Comparison of ENCODE assay signal across 9 cellular contexts in the genomic region with DNA sequence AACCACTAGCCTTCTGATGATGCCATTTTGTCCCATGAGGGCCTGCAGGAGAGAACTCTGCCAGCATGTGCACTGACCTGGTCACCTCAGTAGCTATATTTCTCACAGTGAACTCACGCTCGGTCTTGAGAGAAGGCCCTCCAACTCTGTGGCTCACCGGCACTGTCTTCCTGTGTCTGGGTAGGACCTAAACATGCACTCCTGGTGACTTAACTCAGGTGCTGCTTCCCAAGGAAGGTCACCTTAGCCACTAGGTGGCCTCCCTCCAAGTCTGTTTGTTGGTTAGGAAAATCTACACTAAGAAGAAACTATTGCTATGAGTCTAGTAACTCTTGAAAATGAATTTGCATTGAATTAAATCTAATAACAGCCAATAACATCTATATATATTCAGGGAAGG. TPM values are rescaled to one million over a fixed set of nuclear protein-coding genes. Genes with fewer than 3 reads are reported as not detected.
DNase-seq lines count a peak whose midpoint lies in the region; ATAC-seq and TF ChIP-seq lines count a peak whose summit lies in the region.
"Had no signal": no experiment of that assay in that cellular context is flagged by ENCODE, and none has a peak within 500 bp of the region (broad histone marks: within the 10 kb centered on the region; RNA-seq: fewer than 3 reads in every experiment).

No MANE protein-coding gene starts in this region.

- no peaks in the 10 kb centered on the region for H3K79me2 ChIP-seq in GM23338 (replicated peaks; ENCODE audit: insufficient read depth)

- intact Hi-C loops in Caco-2 (cut with micrococcal nuclease; ENCODE audit: unreplicated experiment) = loop anchor here (5.0 kb wide), 1 partner anchor 44 kb away; the partner anchor contains the start of gene TLR1
- intact Hi-C loops in prostate gland (cut with DNase I) = loop anchor here (2.0 kb wide), 2 partner anchors 25 to 99 kb away; partner anchors contain the start of genes TLR10 and TLR6
- intact Hi-C loops in left lung (cut with DNase I) = no loop called here

- H3K27ac Mint-ChIP-seq in Caco-2 (ENCODE audit: unreplicated experiment) = no peak overlapping the region
- H3K27ac Mint-ChIP-seq in GM23338 = no peak overlapping the region

- H3K36me3 Mint-ChIP-seq in Caco-2 (ENCODE audit: insufficient read depth, unreplicated experiment) (no peaks in the 10 kb centered on the region), GM23338 (ENCODE audit: low read depth) (no peaks in the 10 kb centered on the region)

- H3K9me3 ChIP-seq in Caco-2 (no peaks in the 10 kb centered on the region), liver (ENCODE audit: control insufficient read depth in 4 of 4, low read length in 3 of 4) (no peaks in the 10 kb centered on the region), prostate gland (no peaks in the 10 kb centered on the region), left lung (no peaks in the 10 kb centered on the region)

- H3K4me1 Mint-ChIP-seq in Caco-2 (ENCODE audit: low read depth, unreplicated experiment) = no peaks in the 10 kb centered on the region
- peaks cover 5% of the 10 kb centered on the region; the same call in 1 of the 3 replicates for H3K4me1 Mint-ChIP-seq in GM23338

- H3K4me1 ChIP-seq in Caco-2 (no peaks in the 10 kb centered on the region), GM23338 (ENCODE audit: insufficient read depth) (no peaks in the 10 kb centered on the region), liver (ENCODE audit: control insufficient read depth in 4 of 4, insufficient read depth in 4 of 4, low read length in 3 of 4) (peaks cover 0 to 3% (median 1%) of the 10 kb centered on the region in 4 donors), prostate gland (replicated peaks) (no peaks in the 10 kb centered on the region), left lung (peaks cover 0 to 22% of the 10 kb centered on the region in 2 donors)

- no peaks in the 10 kb centered on the region for H3K27me3 ChIP-seq in Caco-2 (replicated peaks; ENCODE audit: control insufficient read depth, insufficient read depth, low read length)
- no peaks in the 10 kb centered on the region for H3K27me3 ChIP-seq in GM23338 (ENCODE audit: insufficient read depth)
- no peaks in the 10 kb centered on the region for H3K27me3 ChIP-seq in liver (ENCODE audit: control insufficient read depth in 4 of 4, insufficient read depth in 4 of 4, low read length in 3 of 4)
- H3K27me3 ChIP-seq in prostate gland (replicated peaks; ENCODE audit: insufficient read depth) = no peaks in the 10 kb centered on the region
- H3K27me3 ChIP-seq in left lung = no peaks in the 10 kb centered on the region

- peaks cover 3% of the 10 kb centered on the region; the same call in 1 of the 2 replicates for H3F3A ChIP-seq in GM23338 (replicated peaks; ENCODE audit: low read depth)

- no TSS peak for BruUV-seq in Caco-2 (replicated peaks; lab: Mats Ljungman, UMichigan)

- peak; percentile 52 for TF ChIP-seq RAD21 in liver (IDR thresholded peaks at IDR 0.05)

- no peak for TF ChIP-seq POLR2A in prostate gland (IDR thresholded peaks at IDR 0.05)

- H3K27ac ChIP-seq in GM23338 (ENCODE audit: low read depth) (no peak overlapping the region), liver (ENCODE audit: low read depth in 1 of 2, low read length in 2 of 2) (no peak overlapping the region), prostate gland (no peak overlapping the region), left lung (no peak overlapping the region)

- H3K27me3 Mint-ChIP-seq in Caco-2 (ENCODE audit: insufficient read depth, unreplicated experiment) = no peaks in the 10 kb centered on the region
- peaks cover 3% of the 10 kb centered on the region for H3K27me3 Mint-ChIP-seq in GM23338 (ENCODE audit: insufficient read depth, low read depth, poor library complexity)

- H3K9ac ChIP-seq in liver (ENCODE audit: low read depth in 1 of 2, low read length in 2 of 2) = no peak overlapping the region

- H3K4me3 ChIP-seq in Caco-2 (ENCODE audit: low read depth, low read length) (no peak overlapping the region), GM23338 (no peak overlapping the region), astrocyte of the cerebellum (ENCODE audit: low read depth, low read length) (no peak overlapping the region), liver (ENCODE audit: low read depth in 1 of 3, low read length in 3 of 3) (no peak overlapping the region), prostate gland (no peak overlapping the region), left lung (no peak overlapping the region)

- no peak overlapping the region for H2AFZ ChIP-seq in GM23338

- no peaks in the 10 kb centered on the region for H3K36me3 ChIP-seq in Caco-2 (ENCODE audit: control insufficient read depth, insufficient read depth, low read length)
- no peaks in the 10 kb centered on the region for H3K36me3 ChIP-seq in GM23338 (ENCODE audit: insufficient read depth)
- H3K36me3 ChIP-seq in liver (ENCODE audit: control insufficient read depth in 4 of 4, insufficient read depth in 3 of 4, low read depth in 1 of 4, low read length in 3 of 4) = no peaks in the 10 kb centered on the region
- H3K36me3 ChIP-seq in prostate gland = no peaks in the 10 kb centered on the region
- H3K36me3 ChIP-seq in left lung = no peaks in the 10 kb centered on the region

- H3K4me2 ChIP-seq in GM23338 = no peak overlapping the region

- H3K9me3 Mint-ChIP-seq in Caco-2 (ENCODE audit: unreplicated experiment) (no peaks in the 10 kb centered on the region), GM23338 (no peaks in the 10 kb centered on the region)

- in situ Hi-C loops in astrocyte of the cerebellum (cut with HindIII; ENCODE audit: low sequenced_read_pairs) = no loop called here

- DNase-seq in Caco-2 = peak; percentile 37 to 47
- DNase-seq in GM23338 (ENCODE audit: low spot score) = peak; percentile 65
- DNase-seq in astrocyte of the cerebellum (ENCODE audit: low read depth) = no peak
- DNase-seq in prostate gland (ENCODE audit: low spot score) = no peak
- no peak for DNase-seq in NCI-H345 (lab: John Stamatoyannopoulos, UW)
- no peak for DNase-seq in KG1 (lab: John Stamatoyannopoulos, UW)
- DNase-seq in left lung = no peak

- POLR2A ChIA-PET in Caco-2 (lab: Charles Lee) = no interaction called here

- no peaks in the 10 kb centered on the region for H3K9me2 ChIP-seq in GM23338 (ENCODE audit: insufficient read depth)

- ATAC-seq in GM23338 = peak; percentile 40
- no peak for ATAC-seq in left lung

- 88% methylated on average over 3 of the region's 3 CpGs for WGBS in liver
- WGBS in prostate gland = 66% methylated on average over 3 of the region's 3 CpGs

- no peaks in the 10 kb centered on the region for H4K20me1 ChIP-seq in GM23338 (replicated peaks; ENCODE audit: insufficient read depth)

- H3K4me3 Mint-ChIP-seq in Caco-2 (ENCODE audit: unreplicated experiment) (no peak overlapping the region), GM23338 (no peak overlapping the region)

- CTCF ChIA-PET in Caco-2 (lab: Charles Lee) = interaction anchor here (0.7 to 3.1 kb wide), 3 partner anchors 24 to 161 kb away, joined by 3 to 42 read pairs (median 4); partner anchors contain the start of gene TLR10

- TF ChIP-seq CTCF in Caco-2 (IDR thresholded peaks at IDR 0.05; ENCODE audit: insufficient read depth in 1 of 2, low read depth in 1 of 2, low read length in 1 of 2, severe bottlenecking in 1 of 2, unreplicated experiment in 1 of 2) = peak; percentile 42 to 63
- TF ChIP-seq CTCF in GM23338 (conservative IDR thresholded peaks at IDR 0.05; ENCODE audit: low read depth in 2 of 2) = peak; percentile 61 to 70
- peak; percentile 23 for TF ChIP-seq CTCF in astrocyte of the cerebellum (IDR thresholded peaks at IDR 0.05; ENCODE audit: low read depth, low read length, missing control alignments)
- TF ChIP-seq CTCF in liver (IDR thresholded peaks at IDR 0.05; ENCODE audit: low read depth, low read length, missing input control) = peak; percentile 29
- peak in 1 of 4 experiments; percentile 34 for TF ChIP-seq CTCF in prostate gland (IDR thresholded peaks at IDR 0.05)
- TF ChIP-seq CTCF in left lung (IDR thresholded peaks at IDR 0.05) = peak in 1 of 2 donors; percentile 10

TF ChIP-seq in GM23338, 12 proteins besides CTCF, POLR2A, EP300 and RAD21 (continues in another document):
- TF ChIP-seq STAT1 (IDR thresholded peaks at IDR 0.05; ENCODE audit: unreplicated experiment) = no peak
- no peak for TF ChIP-seq POLR2AphosphoS5 (IDR thresholded peaks at IDR 0.05; ENCODE audit: low read depth)
- no peak for TF ChIP-seq CREB1 (CRISPR knock-in tag; IDR thresholded peaks at IDR 0.05; ENCODE audit: low read depth)
- no peak for TF ChIP-seq NANOG (IDR thresholded peaks at IDR 0.05; ENCODE audit: borderline replicate concordance)
- TF ChIP-seq ZNF331 (CRISPR knock-in tag; IDR thresholded peaks at IDR 0.05; ENCODE audit: low read depth) = no peak
- TF ChIP-seq EZH2 (IDR thresholded peaks at IDR 0.05; ENCODE audit: low read depth, unreplicated experiment) = no peak
- TF ChIP-seq JUNB (IDR thresholded peaks at IDR 0.05; ENCODE audit: unreplicated experiment) = no peak

TF ChIP-seq in liver, 16 proteins besides CTCF, POLR2A, EP300 and RAD21:
- no peak for TF ChIP-seq RXRA (IDR thresholded peaks at IDR 0.05)
- TF ChIP-seq TAF1 (conservative IDR thresholded peaks at IDR 0.05) = no peak
TF ChIP-seq in liver: peak in this region for 0.

RNA-seq across cellular contexts. Expression of gene TLR10, which starts 24.8 kb away (rescaled TPM):
- not detected in 2 replicates for total RNA-seq in Caco-2 (2022)
- 0.14 TPM in 1 of 2 replicates, not detected in the other for total RNA-seq in GM23338 (2014; rRNA removed; shearing (Covaris generic))
- polyA plus RNA-seq in GM23338 (2016; fragmentation: Nextera tagmentation; extraction: Ambion mirVana) = 0.10 TPM in 1 of 2 replicates, not detected in the other
- total RNA-seq in liver = 1 to 10 TPM in 1 of 2 donors, under 1 TPM in 1; 0.17 to 1.9 TPM
- polyA plus RNA-seq in liver = under 1 TPM; 0.02 to 0.06 TPM
- under 1 TPM; 0.14 to 0.68 TPM for total RNA-seq in prostate gland
- 1 to 10 TPM in 1 of 2 donors, under 1 TPM in 1; 0.15 to 3.0 TPM for total RNA-seq in left lung
- total RNA-seq: osteoblast had no signal

RNA-seq across cellular contexts. Expression of gene TLR1, which starts 46.6 kb away (rescaled TPM):
- total RNA-seq in Caco-2 (2022) (not detected in 2 replicates), liver (1 to 10 TPM; 9.5 to 10.0 TPM), prostate gland (1 to 10 TPM; 7.4 to 7.8 TPM), left lung (10 to 100 TPM; 13.4 to 59.8 TPM)
- 0.07 TPM in 1 of 2 replicates, not detected in the other for total RNA-seq in GM23338 (2014; rRNA removed; shearing (Covaris generic))
- polyA plus RNA-seq in GM23338 (2016; fragmentation: Nextera tagmentation; extraction: Ambion mirVana) (not detected in 2 replicates), liver (1 to 10 TPM; 2.7 to 3.3 TPM)

Comparison
In these comparisons a context has a peak if more than half of its experiments do, and no peak if none do; other contexts are left out.
1. DNase-seq: peak in Caco-2 (2 of 2) and GM23338 (single experiment); none in astrocyte of the cerebellum (single experiment), prostate gland (single experiment), NCI-H345 (single experiment), KG1 (single experiment) and left lung (0 of 2).
2. intact Hi-C loops: an anchor here in Caco-2 (5.0 kb wide) and prostate gland (2.0 kb wide); none called in left lung.